24 cellular contexts compared by ENCODE assay signal in the genomic region with DNA sequence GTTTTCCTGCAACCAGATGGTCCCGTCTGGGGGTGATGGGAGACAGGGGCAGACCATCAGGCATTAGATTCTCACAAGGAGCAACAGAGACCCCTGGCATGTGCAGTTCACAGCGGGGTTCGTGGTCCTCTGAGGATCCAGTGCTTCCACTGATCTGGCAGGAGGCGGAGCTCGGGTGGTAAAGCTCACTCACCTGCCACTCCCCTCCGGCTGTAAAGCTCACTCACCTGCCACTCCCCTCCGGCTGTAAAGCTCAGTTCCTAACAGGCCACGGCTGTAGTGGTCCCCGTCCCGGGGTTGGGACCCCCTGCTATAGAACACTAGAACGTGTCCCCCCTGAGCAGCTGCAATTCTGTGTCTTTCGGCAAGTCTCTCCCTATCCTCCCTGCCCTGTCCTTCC. TPM values are rescaled to one million over a fixed set of nuclear protein-coding genes. Genes with fewer than 3 reads are reported as not detected.
A peak's percentile ranks its signal among the peaks of the same experiment; 100 is the strongest.
DNase-seq lines count a peak whose midpoint lies in the region; ATAC-seq and TF ChIP-seq lines count a peak whose summit lies in the region.
"Had no signal": no experiment of that assay in that cellular context is flagged by ENCODE, and none has a peak within 500 bp of the region (broad histone marks: within the 10 kb centered on the region; RNA-seq: fewer than 3 reads in every experiment).

No MANE protein-coding gene starts in this region.

- H3K27ac ChIP-seq in coronary artery = no peak overlapping the region
- H3K27ac ChIP-seq: BLaER1 treated with 17β-estradiol and CSF1 and Interleukin-3, amounts not matched to agents 10 nM and 100 nM; gastroesophageal sphincter; GM23248; lower lobe of right lung; SJSA1; suprapubic skin; uterus had no signal

- no peak overlapping the region for H3K4me3 Mint-ChIP-seq in glutamatergic neuron (ENCODE audit: unreplicated experiment)
- H3K4me3 Mint-ChIP-seq: activated CD4-positive, alpha-beta T cell treated with anti-CD3 and anti-CD28 coated beads for 36 hours; dendritic cell treated with granulocyte-macrophage colony-stimulating factor and Interleukin-4, amounts not matched to agents 40 ng/mL and 50 ng/mL, for 4 days; stimulated activated naive B cell treated with anti-CD40 and anti-IgM and Interleukin-4, amounts not matched to agents 10 μg/mL and 1 μg/mL and 100 μg/mL, for 72 hours had no signal

- H3K27ac Mint-ChIP-seq in glutamatergic neuron (ENCODE audit: unreplicated experiment) = no peak overlapping the region
- H3K27ac Mint-ChIP-seq: activated CD4-positive, alpha-beta T cell treated with anti-CD3 and anti-CD28 coated beads for 36 hours; dendritic cell treated with granulocyte-macrophage colony-stimulating factor and Interleukin-4, amounts not matched to agents 40 ng/mL and 50 ng/mL, for 4 days; stimulated activated naive B cell treated with anti-CD40 and anti-IgM and Interleukin-4, amounts not matched to agents 10 μg/mL and 1 μg/mL and 100 μg/mL, for 72 hours had no signal

- TF ChIP-seq CTCF in coronary artery (IDR thresholded peaks at IDR 0.05) = no peak
- no peak for TF ChIP-seq CTCF in glutamatergic neuron (IDR thresholded peaks at IDR 0.05; ENCODE audit: partially characterized antibody, unreplicated experiment)

- peak; percentile 53 for DNase-seq in activated effector memory CD4-positive, alpha-beta T cell treated with anti-CD3 and anti-CD28 coated beads, Interleukin-2, amount 50 U/mL, for 16 hours
- no peak for DNase-seq in activated effector memory CD4-positive, alpha-beta T cell treated with Interleukin-2 at 50 U/mL for 16 hours
- peak; percentile 83 for DNase-seq in NCI-H2171 (lab: John Stamatoyannopoulos, UW)
- peak; percentile 38 for DNase-seq in coronary artery (ENCODE audit: low spot score)
- DNase-seq in stimulated activated CD8-positive, alpha-beta memory T cell treated with anti-CD3 and anti-CD28 coated beads, Interleukin-4, amount 100 ng/mL, for 48 hours = peak; percentile 18
- DNase-seq in glutamatergic neuron = no peak
- DNase-seq: activated CD4-positive, alpha-beta T cell treated with anti-CD3 and anti-CD28 coated beads for 36 hours; activated naive CD4-positive, alpha-beta T cell treated with anti-CD3 and anti-CD28 coated beads, Interleukin-2, amount 50 U/mL, for 16 hours; anterior cingulate cortex; GM23248; lower lobe of right lung; NCI-H187; nucleus accumbens; stimulated activated naive B cell treated with anti-CD40 and anti-IgM and Interleukin-4, amounts not matched to agents 10 μg/mL and 1 μg/mL and 100 μg/mL, for 72 hours; uterus had no signal

- no peak for ATAC-seq in HG03432 (IDR thresholded peaks at IDR 0.05; ENCODE audit: unreplicated experiment)
- ATAC-seq: activated CD4-positive, alpha-beta T cell treated with anti-CD3 and anti-CD28 coated beads for 36 hours; gastroesophageal sphincter; lower lobe of right lung; stimulated activated naive B cell treated with anti-CD40 and anti-IgM and Interleukin-4, amounts not matched to agents 10 μg/mL and 1 μg/mL and 100 μg/mL, for 72 hours had no signal

- peaks cover 18% of the 10 kb centered on the region for H3K4me1 Mint-ChIP-seq in glutamatergic neuron (ENCODE audit: low read depth, unreplicated experiment)
- H3K4me1 Mint-ChIP-seq: activated CD4-positive, alpha-beta T cell treated with anti-CD3 and anti-CD28 coated beads for 36 hours; stimulated activated naive B cell treated with anti-CD40 and anti-IgM and Interleukin-4, amounts not matched to agents 10 μg/mL and 1 μg/mL and 100 μg/mL, for 72 hours had no signal

- no peak overlapping the region for H3K4me3 ChIP-seq in coronary artery
- H3K4me3 ChIP-seq: BLaER1 treated with 17β-estradiol and CSF1 and Interleukin-3, amounts not matched to agents 10 nM and 100 nM; gastroesophageal sphincter; GM23248; lower lobe of right lung; SJSA1; smooth muscle cell; suprapubic skin; uterus had no signal

- peaks cover 37% of the 10 kb centered on the region for H3K27me3 Mint-ChIP-seq in glutamatergic neuron (ENCODE audit: unreplicated experiment)

- no peaks in the 10 kb centered on the region for H3K36me3 Mint-ChIP-seq in glutamatergic neuron (ENCODE audit: unreplicated experiment)

- peaks cover 11% of the 10 kb centered on the region for H3K9me3 Mint-ChIP-seq in glutamatergic neuron (ENCODE audit: unreplicated experiment)
- H3K9me3 Mint-ChIP-seq: dendritic cell treated with granulocyte-macrophage colony-stimulating factor and Interleukin-4, amounts not matched to agents 40 ng/mL and 50 ng/mL, for 4 days had no signal

RNA-seq across cellular contexts. Expression of a gene that starts 4.6 kb away (rescaled TPM):
- total RNA-seq in glutamatergic neuron (ENCODE audit: unreplicated experiment) = not detected
- total RNA-seq: activated CD4-positive, alpha-beta T cell treated with anti-CD3 and anti-CD28 coated beads for 36 hours; Caco-2; gastroesophageal sphincter; GM23248; lower lobe of right lung; SJSA1; smooth muscle cell; T-helper 1 cell treated with Interleukin-12 subunit alpha and Interleukin-12 subunit beta and Interleukin-4 antibody, amounts not matched to agents 30 ng/mL and 1 ng/mL, for 36 hours; uterus had no signal

RNA-seq across cellular contexts. Expression of a gene that starts 9.8 kb away (rescaled TPM):
- not detected for total RNA-seq in glutamatergic neuron (ENCODE audit: unreplicated experiment)
- total RNA-seq: activated CD4-positive, alpha-beta T cell treated with anti-CD3 and anti-CD28 coated beads for 36 hours; gastroesophageal sphincter; GM23248; SJSA1; smooth muscle cell; T-helper 1 cell treated with Interleukin-12 subunit alpha and Interleukin-12 subunit beta and Interleukin-4 antibody, amounts not matched to agents 30 ng/mL and 1 ng/mL, for 36 hours had no signal

RNA-seq across cellular contexts. Expression of a gene that starts 19.6 kb away (rescaled TPM):
- total RNA-seq in glutamatergic neuron (ENCODE audit: unreplicated experiment) = not detected
- total RNA-seq: activated CD4-positive, alpha-beta T cell treated with anti-CD3 and anti-CD28 coated beads for 36 hours; Caco-2; gastroesophageal sphincter; GM23248; lower lobe of right lung; SJSA1; smooth muscle cell; T-helper 1 cell treated with Interleukin-12 subunit alpha and Interleukin-12 subunit beta and Interleukin-4 antibody, amounts not matched to agents 30 ng/mL and 1 ng/mL, for 36 hours had no signal

RNA-seq across cellular contexts. Expression of a gene that starts 34.8 kb away (rescaled TPM):
- not detected for total RNA-seq in glutamatergic neuron (ENCODE audit: unreplicated experiment)
- total RNA-seq: activated CD4-positive, alpha-beta T cell treated with anti-CD3 and anti-CD28 coated beads for 36 hours; Caco-2; gastroesophageal sphincter; GM23248; lower lobe of right lung; SJSA1; smooth muscle cell; T-helper 1 cell treated with Interleukin-12 subunit alpha and Interleukin-12 subunit beta and Interleukin-4 antibody, amounts not matched to agents 30 ng/mL and 1 ng/mL, for 36 hours; uterus had no signal

RNA-seq across cellular contexts. Expression of a gene that starts 43.8 kb away (rescaled TPM):
- total RNA-seq in glutamatergic neuron (ENCODE audit: unreplicated experiment) = not detected
- total RNA-seq: activated CD4-positive, alpha-beta T cell treated with anti-CD3 and anti-CD28 coated beads for 36 hours; Caco-2; gastroesophageal sphincter; GM23248; lower lobe of right lung; SJSA1; smooth muscle cell; T-helper 1 cell treated with Interleukin-12 subunit alpha and Interleukin-12 subunit beta and Interleukin-4 antibody, amounts not matched to agents 30 ng/mL and 1 ng/mL, for 36 hours; uterus had no signal

Comparison
In these comparisons a context has a peak if more than half of its experiments do, and no peak if none do; other contexts are left out.
1. DNase-seq: peak in activated effector memory CD4-positive, alpha-beta T cell treated with anti-CD3 and anti-CD28 coated beads, Interleukin-2, amount 50 U/mL, for 16 hours (single experiment), NCI-H2171 (single experiment), coronary artery (single experiment) and stimulated activated CD8-positive, alpha-beta memory T cell treated with anti-CD3 and anti-CD28 coated beads, Interleukin-4, amount 100 ng/mL, for 48 hours (single experiment); none in activated effector memory CD4-positive, alpha-beta T cell treated with Interleukin-2 at 50 U/mL for 16 hours (single experiment) and glutamatergic neuron (single experiment).